18 cellular contexts compared by ENCODE assay signal in genomic region chr9:124797343-124798103, GRCh38. TPM values are rescaled to one million over a fixed set of nuclear protein-coding genes. Genes with fewer than 3 reads are reported as not detected.
DNase-seq lines count a peak whose midpoint lies in the region; ATAC-seq and TF ChIP-seq lines count a peak whose summit lies in the region.
"Had no signal": no experiment of that assay in that cellular context is flagged by ENCODE, and none has a peak within 500 bp of the region (broad histone marks: within the 10 kb centered on the region; RNA-seq: fewer than 3 reads in every experiment).

No MANE protein-coding gene starts in this region.

- H2BK20ac ChIP-seq in IMR-90 (ENCODE audit: low read depth, low read length), result no peak overlapping the region

- no peaks in the 10 kb centered on the region for H4K20me1 ChIP-seq in IMR-90 (ENCODE audit: insufficient read depth, low read length)

- peaks cover 22% of the 10 kb centered on the region; the same call in 1 of the 2 replicates for H3K4me1 ChIP-seq in IMR-90 (ENCODE audit: control insufficient read depth, insufficient read depth, low read length)
- peaks cover 4 to 33% of the 10 kb centered on the region in 2 donors for H3K4me1 ChIP-seq in lung (ENCODE audit: control insufficient read depth in 2 of 2, insufficient read depth in 2 of 2, low read length in 2 of 2)

- no peak for TF ChIP-seq POLR2A in IMR-90 (IDR thresholded peaks at IDR 0.05; ENCODE audit: low read depth, low read length)

- no peak overlapping the region for H3K18ac ChIP-seq in IMR-90 (ENCODE audit: low read depth, low read length)

- H3K27ac ChIP-seq in IMR-90 (ENCODE audit: insufficient read depth, low read length), result no peak overlapping the region
- peak overlapping the region; percentile 34 to 49 for H3K27ac ChIP-seq in lung (ENCODE audit: low read depth in 1 of 2, low read length in 1 of 2)
- H3K27ac ChIP-seq: KMS-11 had no signal

- no peak overlapping the region for H2AFZ ChIP-seq in IMR-90 (replicated peaks; ENCODE audit: low read length, poor library complexity)

- no peak overlapping the region for H3K9ac ChIP-seq in IMR-90 (ENCODE audit: low read depth, low read length)
- H3K9ac ChIP-seq: KMS-11 had no signal

- H2AK5ac ChIP-seq in IMR-90 (ENCODE audit: low read depth, low read length), result no peak overlapping the region

- POLR2A ChIA-PET in IMR-90 (lab: Charles Lee; ENCODE audit: unreplicated experiment), result interaction anchor here (0.6 kb wide), 1 partner anchor 18 kb away, joined by 4 read pairs; no protein-coding TSS in a partner anchor

- in situ Hi-C loops in IMR-90 (cut with MboI; ENCODE audit: low sequenced_read_pairs), result no loop called here

- H2BK15ac ChIP-seq in IMR-90 (ENCODE audit: low read depth, low read length), result no peak overlapping the region

- no peak overlapping the region for H3K56ac ChIP-seq in IMR-90 (ENCODE audit: extremely low read depth, insufficient read depth, low read length)

- H3K27me3 ChIP-seq in IMR-90 (ENCODE audit: control insufficient read depth, insufficient read depth, low read length) (no peaks in the 10 kb centered on the region; the same call in 1 of the 2 replicates), lung (ENCODE audit: control insufficient read depth, insufficient read depth) (no peaks in the 10 kb centered on the region)

- no peak overlapping the region for H3K23ac ChIP-seq in IMR-90 (ENCODE audit: low read depth, low read length)

- CTCF ChIA-PET in IMR-90 (lab: Yijun Ruan, JAX), result interaction anchor here (0.6 to 1.4 kb wide), 2 partner anchors 19 to 23 kb away, joined by 3 to 5 read pairs; no protein-coding TSS in a partner anchor

- intact Hi-C loops in IMR-90 (cut with micrococcal nuclease), result no loop called here
- intact Hi-C loops in dendritic cell treated with granulocyte-macrophage colony-stimulating factor and Interleukin-4, amounts not matched to agents 40 ng/mL and 50 ng/mL, for 4 days (cut with micrococcal nuclease), result no loop called here

- peaks cover 35% of the 10 kb centered on the region for H3K4me1 Mint-ChIP-seq in dendritic cell treated with granulocyte-macrophage colony-stimulating factor and Interleukin-4, amounts not matched to agents 40 ng/mL and 50 ng/mL, for 4 days (ENCODE audit: low read depth)
- H3K4me1 Mint-ChIP-seq in stimulated activated memory B cell treated with anti-CD40 and anti-IgM and Interleukin-4, amounts not matched to agents 10 μg/mL and 1 μg/mL and 100 μg/mL, for 72 hours, result peaks cover 35% of the 10 kb centered on the region

- no peak overlapping the region for H2BK5ac ChIP-seq in IMR-90 (ENCODE audit: low read depth, low read length, poor library complexity, severe bottlenecking)

- H3K14ac ChIP-seq in IMR-90 (replicated peaks; ENCODE audit: low read depth, low read length), result no peak overlapping the region

- dilution Hi-C loops in IMR-90 (cut with HindIII; ENCODE audit: low sequenced_read_pairs, unreplicated experiment), result no loop called here

- TF ChIP-seq CTCF in IMR-90 (conservative IDR thresholded peaks at IDR 0.05; ENCODE audit: low read depth, low read length) (no peak), lung (IDR thresholded peaks at IDR 0.05; ENCODE audit: control extremely low read depth, extremely low read depth) (no peak)

- H3K4ac ChIP-seq in IMR-90 (ENCODE audit: low read depth, low read length), result 0 out of 2 replicates have a peak overlapping the region, but pooled peaks have one; percentile 5

- H2AK9ac ChIP-seq in IMR-90 (replicated peaks; ENCODE audit: low read depth, low read length, poor library complexity), result no peak overlapping the region

- no peaks in the 10 kb centered on the region for H3K79me1 ChIP-seq in IMR-90 (ENCODE audit: low read depth in 1 of 2, low read length in 2 of 2)

- DNase-seq in IMR-90 (peak; percentile 11), lung (ENCODE audit: low spot score) (no peak), NCI-H2081 (lab: John Stamatoyannopoulos, UW) (no peak)
- no peak for DNase-seq in effector CD4-positive, alpha-beta T cell
- DNase-seq: activated CD8-positive, alpha-beta T cell treated with anti-CD3 and anti-CD28 coated beads, Interleukin-2, amount 10 ng/mL, durations not matched to agents 7 days and 5 days; glutamatergic neuron; NCI-H1048; NCI-H2107; NCI-H526 treated with DMSO at 0.1 percent for 48 hours had no signal

- no peaks in the 10 kb centered on the region for H3K36me3 Mint-ChIP-seq in dendritic cell treated with granulocyte-macrophage colony-stimulating factor and Interleukin-4, amounts not matched to agents 40 ng/mL and 50 ng/mL, for 4 days (ENCODE audit: low read depth)
- H3K36me3 Mint-ChIP-seq in stimulated activated memory B cell treated with anti-CD40 and anti-IgM and Interleukin-4, amounts not matched to agents 10 μg/mL and 1 μg/mL and 100 μg/mL, for 72 hours, result no peaks in the 10 kb centered on the region

- WGBS in IMR-90 (ENCODE audit: extremely low coverage in 2 of 2, insufficient read length in 1 of 2), 2 experiments, result 82% methylated on average over 6 of the region's 10 CpGs; no CpG with 5 or more reads in 1 of the 2 experiments
- WGBS in lung, 2 donors, result 70 to 78% methylated on average over 10 of the region's 10 CpGs

- no peak overlapping the region for H3K4me2 ChIP-seq in IMR-90 (ENCODE audit: low read depth, low read length)
- H3K4me2 ChIP-seq: KMS-11 had no signal

- no peak overlapping the region for H4K91ac ChIP-seq in IMR-90 (ENCODE audit: insufficient read depth, low read depth, low read length)

- H3K9me3 ChIP-seq in IMR-90 (ENCODE audit: control insufficient read depth, insufficient read depth, low read length), result no peaks in the 10 kb centered on the region
- H3K9me3 ChIP-seq in lung (ENCODE audit: control insufficient read depth in 2 of 2, insufficient read depth in 1 of 2, low read length in 1 of 2), result no peaks in the 10 kb centered on the region

- H3K27ac Mint-ChIP-seq in dendritic cell treated with granulocyte-macrophage colony-stimulating factor and Interleukin-4, amounts not matched to agents 40 ng/mL and 50 ng/mL, for 4 days, result peak overlapping the region; percentile 95
- peak overlapping the region; percentile 91 for H3K27ac Mint-ChIP-seq in stimulated activated memory B cell treated with anti-CD40 and anti-IgM and Interleukin-4, amounts not matched to agents 10 μg/mL and 1 μg/mL and 100 μg/mL, for 72 hours
- H3K27ac Mint-ChIP-seq: activated CD8-positive, alpha-beta T cell treated with anti-CD3 and anti-CD28 coated beads, Interleukin-2, amount 10 ng/mL, durations not matched to agents 7 days and 5 days had no signal

- H3K36me3 ChIP-seq in IMR-90 (ENCODE audit: control insufficient read depth, insufficient read depth, low read length) (peaks cover 1% of the 10 kb centered on the region; the same call in 1 of the 2 replicates), lung (ENCODE audit: control insufficient read depth in 2 of 2, insufficient read depth in 2 of 2, low read length in 2 of 2) (no peaks in the 10 kb centered on the region)

- no peak overlapping the region for H3K4me3 Mint-ChIP-seq in dendritic cell treated with granulocyte-macrophage colony-stimulating factor and Interleukin-4, amounts not matched to agents 40 ng/mL and 50 ng/mL, for 4 days
- no peak overlapping the region for H3K4me3 Mint-ChIP-seq in stimulated activated memory B cell treated with anti-CD40 and anti-IgM and Interleukin-4, amounts not matched to agents 10 μg/mL and 1 μg/mL and 100 μg/mL, for 72 hours
- H3K4me3 Mint-ChIP-seq: activated CD8-positive, alpha-beta T cell treated with anti-CD3 and anti-CD28 coated beads, Interleukin-2, amount 10 ng/mL, durations not matched to agents 7 days and 5 days had no signal

- H4K8ac ChIP-seq in IMR-90 (ENCODE audit: low read depth in 2 of 2, low read length in 2 of 2), result no peak overlapping the region

- no peak overlapping the region for H4K5ac ChIP-seq in IMR-90 (ENCODE audit: low read depth, low read length)

- no TSS peak for BruUV-seq in IMR-90 (replicated peaks; lab: Mats Ljungman, UMichigan)

- no peak for TF ChIP-seq RAD21 in IMR-90 (IDR thresholded peaks at IDR 0.05; ENCODE audit: low read length)

- no peak overlapping the region; the same call in 1 of the 2 replicates for H2BK120ac ChIP-seq in IMR-90 (ENCODE audit: low read depth, low read length)

- peaks cover 5% of the 10 kb centered on the region for H3K27me3 Mint-ChIP-seq in dendritic cell treated with granulocyte-macrophage colony-stimulating factor and Interleukin-4, amounts not matched to agents 40 ng/mL and 50 ng/mL, for 4 days
- H3K27me3 Mint-ChIP-seq in stimulated activated memory B cell treated with anti-CD40 and anti-IgM and Interleukin-4, amounts not matched to agents 10 μg/mL and 1 μg/mL and 100 μg/mL, for 72 hours, result no peaks in the 10 kb centered on the region

- H3K4me3 ChIP-seq in IMR-90 (ENCODE audit: insufficient read depth, low read depth, low read length) (no peak overlapping the region), lung (no peak overlapping the region)

- no peaks in the 10 kb centered on the region; the same call in 1 of the 2 replicates for H3K9me1 ChIP-seq in IMR-90 (ENCODE audit: insufficient read depth, low read length)

- ATAC-seq in IMR-90 (ENCODE audit: low read depth), result no peak
- ATAC-seq in lung (ENCODE audit: insufficient read depth, low FRiP score), result no peak
- no peak for ATAC-seq in stimulated activated memory B cell treated with anti-CD40 and anti-IgM and Interleukin-4, amounts not matched to agents 10 μg/mL and 1 μg/mL and 100 μg/mL, for 72 hours
- no peak for ATAC-seq in HG03025 (IDR thresholded peaks at IDR 0.05; ENCODE audit: low FRiP score, unreplicated experiment)
- no peak for ATAC-seq in GM21528 (IDR thresholded peaks at IDR 0.05; ENCODE audit: low FRiP score, unreplicated experiment)
- ATAC-seq: activated CD8-positive, alpha-beta T cell treated with anti-CD3 and anti-CD28 coated beads, Interleukin-2, amount 10 ng/mL, durations not matched to agents 7 days and 5 days; Panc1 had no signal

- no peaks in the 10 kb centered on the region for H3K9me3 Mint-ChIP-seq in dendritic cell treated with granulocyte-macrophage colony-stimulating factor and Interleukin-4, amounts not matched to agents 40 ng/mL and 50 ng/mL, for 4 days
- H3K9me3 Mint-ChIP-seq in stimulated activated memory B cell treated with anti-CD40 and anti-IgM and Interleukin-4, amounts not matched to agents 10 μg/mL and 1 μg/mL and 100 μg/mL, for 72 hours, result no peaks in the 10 kb centered on the region

RNA-seq across cellular contexts. Expression of gene OLFML2A, which starts 20.6 kb away (rescaled TPM):
- total RNA-seq in IMR-90 (2012; rRNA removed) (1.4 and 2.0 TPM in 2 replicates), lung (10 to 100 TPM; 12.5 to 56.7 TPM)
- polyA plus RNA-seq in IMR-90 (2012; rRNA removed) (4.7 and 5.9 TPM in 2 replicates), lung (1 to 10 TPM; 2.0 to 2.6 TPM)
- polyA plus RNA-seq in IMR-90 (2012; cell fraction: cytosol; rRNA removed), result 5.6 and 18.2 TPM in 2 replicates
- polyA plus RNA-seq in IMR-90 (2012; cell fraction: nucleus; rRNA removed; ENCODE audit: low replicate concordance), result 4.1 and 7.9 TPM in 2 replicates
- total RNA-seq: activated CD8-positive, alpha-beta T cell treated with anti-CD3 and anti-CD28 coated beads, Interleukin-2, amount 10 ng/mL, durations not matched to agents 7 days and 5 days had no signal

RNA-seq across cellular contexts. Expression of gene NR6A1, which starts 26.4 kb away (rescaled TPM):
- 0.28 and 0.36 TPM in 2 replicates for total RNA-seq in IMR-90 (2012; rRNA removed)
- polyA plus RNA-seq in IMR-90 (2012; rRNA removed), result 0.10 and 0.14 TPM in 2 replicates
- polyA plus RNA-seq in IMR-90 (2012; cell fraction: cytosol; rRNA removed), result 0.03 TPM in 2 replicates
- polyA plus RNA-seq in IMR-90 (2012; cell fraction: nucleus; rRNA removed; ENCODE audit: low replicate concordance), result 0.46 and 0.58 TPM in 2 replicates
- total RNA-seq in lung, result 1 to 10 TPM; 3.4 to 4.0 TPM
- polyA plus RNA-seq in lung, result 1 to 10 TPM in 1 of 2 donors, under 1 TPM in 1; 0.94 to 1.5 TPM

RNA-seq across cellular contexts. Expression of gene WDR38, which starts 55.7 kb away (rescaled TPM):
- total RNA-seq in IMR-90 (2012; rRNA removed), result not detected in 2 replicates
- polyA plus RNA-seq in IMR-90 (2012; rRNA removed), result not detected in 2 replicates
- polyA plus RNA-seq in IMR-90 (2012; cell fraction: cytosol; rRNA removed), result not detected in 2 replicates
- not detected in 2 replicates for polyA plus RNA-seq in IMR-90 (2012; cell fraction: nucleus; rRNA removed; ENCODE audit: low replicate concordance)
- total RNA-seq in lung, result 10 to 100 TPM; 11.4 to 28.9 TPM
- 10 to 100 TPM in 1 of 2 donors, 1 to 10 TPM in 1; 6.0 to 12.8 TPM for polyA plus RNA-seq in lung
- total RNA-seq: activated CD8-positive, alpha-beta T cell treated with anti-CD3 and anti-CD28 coated beads, Interleukin-2, amount 10 ng/mL, durations not matched to agents 7 days and 5 days; mesenteric fat pad; skeletal muscle tissue had no signal
- polyA plus RNA-seq: adipose tissue had no signal

Comparison
In these comparisons a context has a peak if more than half of its experiments do, and no peak if none do; other contexts are left out.
1. RNA of gene WDR38, which starts 55.7 kb away (total RNA-seq): 11.4 to 28.9 TPM in lung; not detected in IMR-90; every median in the first group is over 10 times any median in the second.